Comparison of ENCODE assay signal across 1 cellular context in genomic region chr2:69436937-69437750, GRCh38.
TF ChIP-seq lines count a peak whose summit lies in the region.

NFU1 (minus strand) TSS chr2:69437435; CDS start chr2:69437422, 13 bp downstream.

TF ChIP-seq in K562, 482 proteins besides CTCF, POLR2A, EP300 and RAD21 (continued from another document and continues in another):
- no peak for TF ChIP-seq ELK1 (CRISPR knock-in tag; IDR thresholded peaks at IDR 0.05)
- TF ChIP-seq PRDM10 (IDR thresholded peaks at IDR 0.05; ENCODE audit: partially characterized antibody), result peak; percentile 37
- TF ChIP-seq SFPQ (IDR thresholded peaks at IDR 0.05; ENCODE audit: low read depth, low read length), result no peak
- TF ChIP-seq KDM2B (CRISPR knock-in tag; IDR thresholded peaks at IDR 0.05), result no peak
- TF ChIP-seq ZNF253 (CRISPR knock-in tag; conservative IDR thresholded peaks at IDR 0.05), result no peak
- TF ChIP-seq ZNF507 (tag; conservative IDR thresholded peaks at IDR 0.05), result no peak
- no peak for TF ChIP-seq POLR3G (IDR thresholded peaks at IDR 0.05; ENCODE audit: extremely low read depth, insufficient read length, insufficient replicate concordance)
- TF ChIP-seq ATF7 (IDR thresholded peaks at IDR 0.05), result peak; percentile 91
- no peak for TF ChIP-seq MTA2 (IDR thresholded peaks at IDR 0.05; ENCODE audit: low read depth)
- TF ChIP-seq THRA (IDR thresholded peaks at IDR 0.05), result no peak
- TF ChIP-seq NCOA4 (IDR thresholded peaks at IDR 0.05; ENCODE audit: partially characterized antibody), result no peak
- TF ChIP-seq KDM4B (IDR thresholded peaks at IDR 0.05; ENCODE audit: borderline replicate concordance in 2 of 2, low read depth in 1 of 2), result peak in 1 of 2 experiments; percentile 33; a peak in 1 of 4 replicates
- TF ChIP-seq MXD1 (CRISPR knock-in tag; IDR thresholded peaks at IDR 0.05; ENCODE audit: borderline replicate concordance, poor library complexity, severe bottlenecking), result no peak
- no peak for TF ChIP-seq NCOA2 (IDR thresholded peaks at IDR 0.05; ENCODE audit: partially characterized antibody in 2 of 2)
- TF ChIP-seq ZMIZ1 (IDR thresholded peaks at IDR 0.05; ENCODE audit: low read depth in 2 of 2, low read length in 2 of 2), result no peak
- TF ChIP-seq ZNF212 (CRISPR knock-in tag; IDR thresholded peaks at IDR 0.05), result no peak
- TF ChIP-seq ZNF639 (CRISPR knock-in tag; conservative IDR thresholded peaks at IDR 0.05 in 1 of 2, IDR thresholded peaks at IDR 0.05 in 1 of 2), result no peak
- TF ChIP-seq CREB1 (IDR thresholded peaks at IDR 0.05), result peak; percentile 88
- TF ChIP-seq CREB1 (CRISPR knock-in tag; IDR thresholded peaks at IDR 0.05), result peak; percentile 90
- TF ChIP-seq CBX2 (IDR thresholded peaks at IDR 0.05; ENCODE audit: insufficient read depth, low read length, poor library complexity, severe bottlenecking), result no peak
- no peak; the same call in 1 of the 2 replicates for TF ChIP-seq ZFPM2 (CRISPR knock-in tag; IDR thresholded peaks at IDR 0.05)
- TF ChIP-seq ZNF263 (CRISPR knock-in tag; IDR thresholded peaks at IDR 0.05; ENCODE audit: borderline replicate concordance), result peak; percentile 53; the same call in 1 of the 2 replicates
- TF ChIP-seq ZFX (CRISPR knock-in tag; IDR thresholded peaks at IDR 0.05), result peak; percentile 91
- TF ChIP-seq ZNF431 (CRISPR knock-in tag; IDR thresholded peaks at IDR 0.05), result peak; percentile 61; the same call in 1 of the 2 replicates
- TF ChIP-seq SAFB2 (IDR thresholded peaks at IDR 0.05; ENCODE audit: borderline replicate concordance, low read depth, low read length, severe bottlenecking), result no peak
- peak; percentile 88 for TF ChIP-seq ZBTB1 (CRISPR knock-in tag; IDR thresholded peaks at IDR 0.05; ENCODE audit: borderline replicate concordance, low read depth)
- TF ChIP-seq CLOCK (CRISPR knock-in tag; IDR thresholded peaks at IDR 0.05; ENCODE audit: borderline replicate concordance), result no peak
- TF ChIP-seq USF1 (CRISPR knock-in tag; IDR thresholded peaks at IDR 0.05), result no peak
- no peak for TF ChIP-seq SP2 (IDR thresholded peaks at IDR 0.05; ENCODE audit: extremely low read depth, low read depth, low read length, poor library complexity, severe bottlenecking)
- TF ChIP-seq PRPF4 (IDR thresholded peaks at IDR 0.05; ENCODE audit: insufficient read depth, low read depth, low read length, poor library complexity, severe bottlenecking), result no peak
- no peak for TF ChIP-seq MAFG (tag; conservative IDR thresholded peaks at IDR 0.05)
- TF ChIP-seq VEZF1 (CRISPR knock-in tag; IDR thresholded peaks at IDR 0.05), result peak; percentile 49
- TF ChIP-seq BRF1 (IDR thresholded peaks at IDR 0.05; ENCODE audit: borderline replicate concordance, extremely low read depth, insufficient read length), result no peak
- peak; percentile 86 for TF ChIP-seq MTA3 (IDR thresholded peaks at IDR 0.05; ENCODE audit: borderline replicate concordance)
- TF ChIP-seq ZFP1 (CRISPR knock-in tag; IDR thresholded peaks at IDR 0.05), result no peak
- TF ChIP-seq FOXK2 (conservative IDR thresholded peaks at IDR 0.05 in 1 of 2, IDR thresholded peaks at IDR 0.05 in 1 of 2; ENCODE audit: low read depth in 2 of 2), result no peak; a peak in 1 of 4 replicates
